In the genomic region with DNA sequence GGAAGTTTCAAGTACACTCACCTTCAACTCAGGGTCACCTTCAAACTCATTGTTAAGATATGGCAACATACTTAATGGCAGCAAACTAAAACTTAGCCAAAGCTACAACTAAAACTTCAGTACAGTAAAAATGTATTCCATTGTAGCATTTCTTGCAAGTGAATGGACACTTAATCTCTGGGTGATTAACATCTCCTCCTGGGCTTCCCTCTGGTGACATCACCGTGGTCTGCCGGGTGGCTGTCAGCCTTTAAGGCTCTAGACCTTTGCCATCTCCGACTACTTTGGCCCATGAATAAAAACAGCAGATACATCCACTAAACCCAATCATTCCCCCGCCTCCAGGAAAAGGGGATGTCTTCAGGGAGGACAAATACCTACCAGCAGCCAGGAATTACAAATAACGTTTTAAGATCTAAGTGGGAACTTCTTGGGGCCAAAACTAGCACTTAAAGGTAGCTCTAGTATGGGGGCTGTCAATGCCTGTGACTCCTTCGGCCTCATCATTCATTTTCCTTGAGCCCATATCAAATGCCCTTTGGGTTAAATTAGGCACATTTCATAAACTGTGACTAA, we compare ENCODE assay signal across 9 cellular contexts. TPM values are rescaled to one million over a fixed set of nuclear protein-coding genes. Genes with fewer than 3 reads are reported as not detected.
DNase-seq lines count a peak whose midpoint lies in the region; ATAC-seq, FAIRE-seq and TF ChIP-seq lines count a peak whose summit lies in the region.
"Had no signal": no experiment of that assay in that cellular context is flagged by ENCODE, and none has a peak within 500 bp of the region (broad histone marks: within the 10 kb centered on the region; RNA-seq: fewer than 3 reads in every experiment).

No MANE protein-coding gene starts in this region.

- TF ChIP-seq CTCF in CD8-positive, alpha-beta T cell (IDR thresholded peaks at IDR 0.05): no peak
- TF ChIP-seq CTCF in colonic mucosa (IDR thresholded peaks at IDR 0.05) (no peak), nephron (IDR thresholded peaks at IDR 0.05; ENCODE audit: unreplicated experiment in 3 of 3) (no peak), brain microvascular endothelial cell (IDR thresholded peaks at IDR 0.05; ENCODE audit: low read depth, low read length, missing control alignments) (no peak), D721Med (IDR thresholded peaks at IDR 0.05; ENCODE audit: insufficient read depth, missing control alignments) (no peak), omental fat pad (IDR thresholded peaks at IDR 0.05) (no peak)

- H3K27ac Mint-ChIP-seq in CD8-positive, alpha-beta T cell: no peak overlapping the region
- peak overlapping the region in 1 of 3 experiments; percentile 56 for H3K27ac Mint-ChIP-seq in nephron

- in situ Hi-C loops in brain microvascular endothelial cell (cut with HindIII; ENCODE audit: low pct_ligation_motif_present, low sequenced_read_pairs): no loop called here

- CTCF ChIA-PET in CD8-positive, alpha-beta T cell (lab: Charles Lee): no interaction called here

- no peaks in the 10 kb centered on the region for H3K4me1 ChIP-seq in CD8-positive, alpha-beta T cell (ENCODE audit: insufficient read depth, low read length)
- H3K4me1 ChIP-seq in HUES64 (ENCODE audit: insufficient read depth, low read length) (peaks cover 9% of the 10 kb centered on the region; the same call in 1 of the 2 replicates), colonic mucosa (no peaks in the 10 kb centered on the region)

- H3K27ac ChIP-seq in CD8-positive, alpha-beta T cell (ENCODE audit: low read depth, low read length): no peak overlapping the region
- no peak overlapping the region for H3K27ac ChIP-seq in HUES64 (ENCODE audit: low read depth, low read length)
- H3K27ac ChIP-seq in colonic mucosa: peak overlapping the region; percentile 86
- H3K27ac ChIP-seq in brain microvascular endothelial cell: no peak overlapping the region

- H3K4me3 Mint-ChIP-seq in CD8-positive, alpha-beta T cell: peak overlapping the region; percentile 61
- peak overlapping the region; percentile 84 to 87 (median 84) for H3K4me3 Mint-ChIP-seq in nephron

- no peaks in the 10 kb centered on the region for H3K9me3 ChIP-seq in CD8-positive, alpha-beta T cell (ENCODE audit: low read length)
- H3K9me3 ChIP-seq in HUES64 (ENCODE audit: insufficient read depth, low read depth, low read length) (no peaks in the 10 kb centered on the region; the same call in 1 of the 2 replicates), colonic mucosa (no peaks in the 10 kb centered on the region)

- no peaks in the 10 kb centered on the region for H3K27me3 ChIP-seq in CD8-positive, alpha-beta T cell (ENCODE audit: insufficient read depth, low read length)
- H3K27me3 ChIP-seq in HUES64 (ENCODE audit: insufficient read depth, low read length) (peaks cover 54% of the 10 kb centered on the region), colonic mucosa (peaks cover 8% of the 10 kb centered on the region), brain microvascular endothelial cell (replicated peaks) (peaks cover 29% of the 10 kb centered on the region)

- H3K4me3 ChIP-seq in CD8-positive, alpha-beta T cell (ENCODE audit: low read depth, low read length): no peak overlapping the region
- H3K4me3 ChIP-seq in HUES64 (ENCODE audit: low read length) (peak overlapping the region; percentile 67), colonic mucosa (peak overlapping the region; percentile 75), brain microvascular endothelial cell (ENCODE audit: low read depth, low read length) (no peak overlapping the region)

- no peaks in the 10 kb centered on the region for H3K36me3 ChIP-seq in CD8-positive, alpha-beta T cell (ENCODE audit: insufficient read depth, low read length)
- H3K36me3 ChIP-seq in HUES64 (ENCODE audit: insufficient read depth, low read length): no peaks in the 10 kb centered on the region
- H3K36me3 ChIP-seq in colonic mucosa: no peaks in the 10 kb centered on the region
- no peaks in the 10 kb centered on the region for H3K36me3 ChIP-seq in brain microvascular endothelial cell (replicated peaks)

- H3K9me3 Mint-ChIP-seq in CD8-positive, alpha-beta T cell: no peaks in the 10 kb centered on the region
- no peaks in the 10 kb centered on the region for H3K9me3 Mint-ChIP-seq in nephron

- no peaks in the 10 kb centered on the region for H3K36me3 Mint-ChIP-seq in CD8-positive, alpha-beta T cell
- peaks cover 5% of the 10 kb centered on the region for H3K36me3 Mint-ChIP-seq in nephron (ENCODE audit: low read depth)

- H3K9ac ChIP-seq in HUES64 (ENCODE audit: low read depth, low read length) (no peak overlapping the region), colonic mucosa (ENCODE audit: low read depth in 2 of 2, low read length in 2 of 2) (peak overlapping the region in 1 of 2 donors; percentile 93)

- POLR2A ChIA-PET in CD8-positive, alpha-beta T cell (lab: Charles Lee): no interaction called here

- H3K27me3 Mint-ChIP-seq in CD8-positive, alpha-beta T cell (ENCODE audit: low read depth): peaks cover 43% of the 10 kb centered on the region
- H3K27me3 Mint-ChIP-seq in nephron (ENCODE audit: low read depth): peaks cover 86% of the 10 kb centered on the region

- peaks cover 6% of the 10 kb centered on the region for H3K4me1 Mint-ChIP-seq in CD8-positive, alpha-beta T cell (ENCODE audit: low read depth)
- peaks cover 10% of the 10 kb centered on the region for H3K4me1 Mint-ChIP-seq in nephron

- DNase-seq in CD8-positive, alpha-beta T cell: no peak
- DNase-seq in colonic mucosa (peak; percentile 35), brain microvascular endothelial cell (no peak), D721Med (ENCODE audit: insufficient read length, low spot score) (no peak), NCI-H510A treated with DMSO at 0.1 percent for 48 hours (lab: John Stamatoyannopoulos, UW) (no peak), omental fat pad (ENCODE audit: low spot score) (no peak)

- ATAC-seq in CD8-positive, alpha-beta T cell: no peak
- ATAC-seq in omental fat pad (ENCODE audit: low FRiP score): no peak

- 55% methylated on average over 6 of the region's 6 CpGs for WGBS in HUES64

- FAIRE-seq in D721Med (lab: Jason Lieb, UNC): no peak

- intact Hi-C loops in CD8-positive, alpha-beta T cell (cut with DNase I, micrococcal nuclease): no loop called here
- intact Hi-C loops in colonic mucosa (cut with DNase I): no loop called here

RNA-seq across cellular contexts. Expression of a gene that starts 1.2 kb away (rescaled TPM):
- under 1 TPM; 0.19 to 0.22 TPM for total RNA-seq in CD8-positive, alpha-beta T cell
- polyA plus RNA-seq in HUES64 (2013, experiment 1 of 2): 0.55 TPM
- polyA plus RNA-seq in HUES64 (2013, experiment 2 of 2): 0.57 TPM
- total RNA-seq in colonic mucosa (100 to 1,000 TPM in 1 of 2 donors, 10 to 100 TPM in 1; 54.2 to 103 TPM), omental fat pad (1 to 10 TPM; 2.0 to 5.8 (median 3.6) TPM)
- total RNA-seq: lung microvascular endothelial cell had no signal

Comparison
In these comparisons a context has a peak if more than half of its experiments do, and no peak if none do; other contexts are left out.
1. H3K4me3 ChIP-seq: peak in HUES64 (single experiment) and colonic mucosa (single experiment); none in CD8-positive, alpha-beta T cell (single experiment) and brain microvascular endothelial cell (single experiment).
2. RNA of a gene that starts 1.2 kb away (total RNA-seq): 54.2 to 103 TPM in colonic mucosa; 2.0 to 5.8 TPM in omental fat pad and 0.19 to 0.22 TPM in CD8-positive, alpha-beta T cell; every median in the first group is over 4 times any median in the second.